In genomic region chr1:109258481-109259466, GRCh38 we compare ENCODE assay signal across 1 cellular context.
TF ChIP-seq lines count a peak whose summit lies in the region.

No MANE protein-coding gene starts in this region.

TF ChIP-seq in HepG2, 621 proteins besides CTCF, POLR2A, EP300 and RAD21:
- TF ChIP-seq ZUFSP (CRISPR knock-in tag; IDR thresholded peaks at IDR 0.05; ENCODE audit: borderline replicate concordance), result no peak
- 0 out of 2 replicates have a peak, but pooled peaks have one; percentile 17 for TF ChIP-seq ZBTB33 (CRISPR knock-in tag; IDR thresholded peaks at IDR 0.05)
- peak; percentile 93 for TF ChIP-seq ZNF768 (CRISPR knock-in tag; IDR thresholded peaks at IDR 0.05)
TF ChIP-seq in HepG2: peak in this region for 2.
